14 cellular contexts compared by ENCODE assay signal in the genomic region with DNA sequence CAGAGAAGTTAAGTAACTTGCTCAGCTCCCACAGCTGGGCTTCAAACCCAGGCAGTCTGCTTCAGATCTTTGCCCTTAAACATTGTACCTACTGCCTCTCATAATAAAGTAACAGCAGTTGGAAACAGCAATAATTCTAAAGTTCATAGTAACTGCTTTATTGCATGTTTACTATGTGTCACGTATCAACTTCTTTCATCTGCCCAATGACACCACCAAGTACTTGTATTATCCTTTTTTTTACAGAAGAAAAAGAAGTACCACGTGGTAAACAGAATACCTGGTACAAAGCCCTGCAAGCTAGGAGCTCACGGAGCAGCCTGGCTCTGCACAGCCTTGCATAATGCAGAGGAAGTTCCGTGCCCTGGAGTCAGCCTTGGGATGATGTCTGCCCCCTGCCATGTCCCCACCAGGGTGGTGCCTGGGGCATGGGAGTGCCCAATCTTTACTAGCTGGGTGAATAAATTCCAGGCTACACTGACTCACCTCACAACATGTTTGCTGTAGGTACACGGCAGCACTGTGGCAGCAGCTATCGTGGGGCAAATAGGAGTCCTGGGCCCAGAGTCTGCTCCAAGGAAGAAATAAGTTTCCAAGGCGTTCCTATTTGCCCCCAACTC.
DNase-seq lines count a peak whose midpoint lies in the region; FAIRE-seq and TF ChIP-seq lines count a peak whose summit lies in the region.
"Had no signal": no experiment of that assay in that cellular context is flagged by ENCODE, and none has a peak within 500 bp of the region (broad histone marks: within the 10 kb centered on the region; RNA-seq: fewer than 3 reads in every experiment).

No MANE protein-coding gene starts in this region.

- TF ChIP-seq CTCF in HEK293 (tag by site-specific recombination; IDR thresholded peaks at IDR 0.05) (no peak), keratinocyte (optimal IDR thresholded peaks at IDR 0.05 in 1 of 3, IDR thresholded peaks at IDR 0.05 in 1 of 3, conservative IDR thresholded peaks at IDR 0.05 in 1 of 3; ENCODE audit: extremely low read depth in 1 of 3, insufficient read depth in 2 of 3, low read length in 3 of 3) (no peak), tibial nerve (IDR thresholded peaks at IDR 0.05) (no peak)

- dilution Hi-C loops in keratinocyte (cut with MboI; ENCODE audit: extremely low pct_ligation_motif_present, low sequenced_read_pairs): no loop called here

- H3K27ac ChIP-seq in HEK293 (ENCODE audit: extremely low read depth, low read depth, low read length) (no peak overlapping the region), keratinocyte (ENCODE audit: control insufficient read depth, insufficient read depth, low read length) (peak overlapping the region; percentile 96), substantia nigra (ENCODE audit: low read depth, low read length, poor library complexity, severe bottlenecking) (peak overlapping the region; percentile 46), tibial nerve (peak overlapping the region in 2 of 4 donors; percentile 55 to 58)
- H3K27ac ChIP-seq: psoas muscle had no signal

- H3K9me3 ChIP-seq in HEK293 (ENCODE audit: control insufficient read depth, insufficient read depth, low read depth, low read length) (no peaks in the 10 kb centered on the region), keratinocyte (ENCODE audit: control insufficient read depth, low read depth, low read length) (peaks cover 2% of the 10 kb centered on the region), tibial nerve (no peaks in the 10 kb centered on the region)
- H3K9me3 ChIP-seq: psoas muscle had no signal

- no peaks in the 10 kb centered on the region for H3K27me3 ChIP-seq in keratinocyte (ENCODE audit: control insufficient read depth, extremely low read depth, insufficient read depth, low read length)
- no peaks in the 10 kb centered on the region for H3K27me3 ChIP-seq in tibial nerve

- DNase-seq in RCC 7860 (ENCODE audit: low spot score) (peak; percentile 92), keratinocyte (ENCODE audit: low read depth, low spot score) (peak; percentile 93), substantia nigra (lab: John Stamatoyannopoulos, UW) (no peak), amygdala (lab: John Stamatoyannopoulos, UW) (no peak), tibial nerve (ENCODE audit: low spot score in 2 of 2) (no peak)
- DNase-seq in stimulated activated naive CD4-positive, alpha-beta T cell (lab: John Stamatoyannopoulos, UW): no peak
- DNase-seq: activated CD4-positive, CD25-positive, alpha-beta regulatory T cell treated with anti-CD3 and anti-CD28 coated beads, Interleukin-2, amount 50 U/mL, for 72 hours; activated T-cell treated with anti-CD3 and anti-CD28 coated beads, Interleukin-2, amount 50 U/mL, for 72 hours; effector memory CD4-positive, alpha-beta T cell; head of caudate nucleus; psoas muscle; SHP77 treated with DMSO at 0.1 percent for 48 hours had no signal

- H3K9ac ChIP-seq in keratinocyte (ENCODE audit: control insufficient read depth, extremely low read depth, insufficient read depth, low read length): peak overlapping the region; percentile 80

- peak overlapping the region; percentile 73 for H3K4me2 ChIP-seq in keratinocyte (ENCODE audit: control insufficient read depth, extremely low read depth, insufficient read depth, low read depth, low read length)

- no peak overlapping the region for H2AFZ ChIP-seq in keratinocyte (ENCODE audit: control insufficient read depth, low read length)

- no peak overlapping the region for H3K4me3 ChIP-seq in HEK293 (ENCODE audit: low read depth, low read length)
- peak overlapping the region in 1 of 3 experiments; percentile 26 for H3K4me3 ChIP-seq in keratinocyte (ENCODE audit: control insufficient read depth in 2 of 3, extremely low read depth in 1 of 3, insufficient read depth in 2 of 3, low read depth in 1 of 3, low read length in 3 of 3)
- H3K4me3 ChIP-seq in tibial nerve: no peak overlapping the region
- H3K4me3 ChIP-seq: K562, psoas muscle had no signal

- TF ChIP-seq POLR2A in tibial nerve (IDR thresholded peaks at IDR 0.05): no peak

- H3K4me1 ChIP-seq in HEK293 (ENCODE audit: control insufficient read depth, insufficient read depth, low read length) (no peaks in the 10 kb centered on the region), keratinocyte (ENCODE audit: control insufficient read depth, extremely low read depth, insufficient read depth, low read length) (peaks cover 52% of the 10 kb centered on the region), tibial nerve (peaks cover 0 to 18% (median 9%) of the 10 kb centered on the region in 4 donors)
- H3K4me1 ChIP-seq: psoas muscle had no signal

- POLR2A ChIA-PET in HEK293 (lab: Yijun Ruan, JAX): interaction anchor here (1.1 kb wide), 1 partner anchor 10 kb away, joined by 4 read pairs; no protein-coding TSS in a partner anchor

- H3K36me3 ChIP-seq in HEK293 (ENCODE audit: control insufficient read depth in 2 of 2, insufficient read depth in 1 of 2, low read length in 2 of 2): no peaks in the 10 kb centered on the region
- peaks cover 0 to 9% of the 10 kb centered on the region in 2 experiments for H3K36me3 ChIP-seq in keratinocyte (ENCODE audit: control insufficient read depth in 2 of 2, extremely low read depth in 1 of 2, insufficient read depth in 2 of 2, low read length in 2 of 2)
- H3K36me3 ChIP-seq in tibial nerve: no peaks in the 10 kb centered on the region

- no peaks in the 10 kb centered on the region for H3K9me1 ChIP-seq in keratinocyte (ENCODE audit: control insufficient read depth, extremely low read depth, insufficient read depth, low read length)

- peaks cover 83% of the 10 kb centered on the region for H3K79me2 ChIP-seq in keratinocyte (ENCODE audit: control insufficient read depth, insufficient read depth, low read length)

- peaks cover 4% of the 10 kb centered on the region for H4K20me1 ChIP-seq in keratinocyte (ENCODE audit: control insufficient read depth, extremely low read depth, insufficient read depth, low read length)

- 80 to 88% methylated on average over 7 of the region's 7 CpGs for WGBS in tibial nerve, 2 donors

- FAIRE-seq in RCC 7860 (lab: Jason Lieb, UNC): peak; percentile 88
- peak; percentile 97 for FAIRE-seq in keratinocyte (lab: Jason Lieb, UNC)
- FAIRE-seq: K562 had no signal

- no peak for TF ChIP-seq EP300 in tibial nerve (IDR thresholded peaks at IDR 0.05)

- CTCF ChIA-PET in HEK293 (lab: Yijun Ruan, JAX): interaction anchor here (0.7 to 1.0 kb wide), 2 partner anchors 11 to 35 kb away, joined by 3 to 5 read pairs; no protein-coding TSS in a partner anchor

TF ChIP-seq in HEK293, 187 proteins besides CTCF, POLR2A, EP300 and RAD21:
- peak; percentile 77 for TF ChIP-seq ZIC2 (tag by site-specific recombination; IDR thresholded peaks at IDR 0.05)
- peak; percentile 34; the same call in 1 of the 2 replicates for TF ChIP-seq GLIS2 (tag by site-specific recombination; IDR thresholded peaks at IDR 0.05)
- TF ChIP-seq KLF1 (tag by site-specific recombination; IDR thresholded peaks at IDR 0.05): peak; percentile 28; the same call in 1 of the 2 replicates
- TF ChIP-seq, protein P1, sequence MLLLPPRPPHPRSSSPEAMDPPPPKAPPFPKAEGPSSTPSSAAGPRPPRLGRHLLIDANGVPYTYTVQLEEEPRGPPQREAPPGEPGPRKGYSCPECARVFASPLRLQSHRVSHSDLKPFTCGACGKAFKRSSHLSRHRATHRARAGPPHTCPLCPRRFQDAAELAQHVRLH (tag by site-specific recombination; IDR thresholded peaks at IDR 0.05): no peak
- TF ChIP-seq, protein P2, sequence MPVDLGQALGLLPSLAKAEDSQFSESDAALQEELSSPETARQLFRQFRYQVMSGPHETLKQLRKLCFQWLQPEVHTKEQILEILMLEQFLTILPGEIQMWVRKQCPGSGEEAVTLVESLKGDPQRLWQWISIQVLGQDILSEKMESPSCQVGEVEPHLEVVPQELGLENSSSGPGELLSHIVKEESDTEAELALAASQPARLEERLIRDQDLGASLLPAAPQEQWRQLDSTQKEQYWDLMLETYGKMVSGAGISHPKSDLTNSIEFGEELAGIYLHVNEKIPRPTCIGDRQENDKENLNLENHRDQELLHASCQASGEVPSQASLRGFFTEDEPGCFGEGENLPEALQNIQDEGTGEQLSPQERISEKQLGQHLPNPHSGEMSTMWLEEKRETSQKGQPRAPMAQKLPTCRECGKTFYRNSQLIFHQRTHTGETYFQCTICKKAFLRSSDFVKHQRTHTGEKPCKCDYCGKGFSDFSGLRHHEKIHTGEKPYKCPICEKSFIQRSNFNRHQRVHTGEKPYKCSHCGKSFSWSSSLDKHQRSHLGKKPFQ (tag by site-specific recombination; IDR thresholded peaks at IDR 0.05): no peak

Comparison
In these comparisons a context has a peak if more than half of its experiments do, and no peak if none do; other contexts are left out.
1. DNase-seq: peak in RCC 7860 (single experiment) and keratinocyte (single experiment); none in substantia nigra (0 of 49), amygdala (0 of 56), stimulated activated naive CD4-positive, alpha-beta T cell (0 of 6) and tibial nerve (0 of 2).